In the genomic region with DNA sequence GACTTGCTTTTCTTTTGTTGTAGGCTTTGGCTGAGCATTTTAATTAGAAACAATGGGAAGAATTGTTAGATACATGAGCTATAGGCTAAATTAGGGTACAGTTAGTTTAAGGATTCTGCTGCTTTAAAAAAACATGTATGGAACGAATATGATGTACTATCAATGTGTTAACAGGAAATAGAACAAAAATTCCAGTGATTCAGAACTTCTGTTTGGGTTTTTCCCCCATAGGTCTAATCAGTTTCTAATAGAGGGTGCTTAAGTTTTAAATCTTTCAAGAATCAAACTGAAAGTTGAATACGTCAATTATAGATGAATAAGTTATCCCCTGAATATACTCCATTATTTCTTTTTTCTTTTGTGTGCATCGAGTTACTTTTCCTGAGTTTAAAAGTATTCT, we compare ENCODE assay signal across 9 cellular contexts. TPM values are rescaled to one million over a fixed set of nuclear protein-coding genes. Genes with fewer than 3 reads are reported as not detected.
DNase-seq lines count a peak whose midpoint lies in the region; ATAC-seq and TF ChIP-seq lines count a peak whose summit lies in the region.
"Had no signal": no experiment of that assay in that cellular context is flagged by ENCODE, and none has a peak within 500 bp of the region (broad histone marks: within the 10 kb centered on the region; RNA-seq: fewer than 3 reads in every experiment).

No MANE protein-coding gene starts in this region.

- peaks cover 25% of the 10 kb centered on the region for H3K36me3 Mint-ChIP-seq in activated CD4-positive, alpha-beta T cell treated with anti-CD3 and anti-CD28 coated beads for 36 hours (ENCODE audit: low read depth)

- H3K27me3 ChIP-seq in adrenal gland: no peaks in the 10 kb centered on the region
- no peaks in the 10 kb centered on the region for H3K27me3 ChIP-seq in layer of hippocampus (ENCODE audit: control insufficient read depth, insufficient read depth, low read length)
- no peaks in the 10 kb centered on the region for H3K27me3 ChIP-seq in suprapubic skin

- TF ChIP-seq POLR2A in adrenal gland (IDR thresholded peaks at IDR 0.05): no peak
- no peak for TF ChIP-seq POLR2A in suprapubic skin (IDR thresholded peaks at IDR 0.05)

- no peak for TF ChIP-seq EP300 in suprapubic skin (IDR thresholded peaks at IDR 0.05)

- no peaks in the 10 kb centered on the region for H3K27me3 Mint-ChIP-seq in activated CD4-positive, alpha-beta T cell treated with anti-CD3 and anti-CD28 coated beads for 36 hours

- peaks cover 43% of the 10 kb centered on the region for H3K4me1 Mint-ChIP-seq in activated CD4-positive, alpha-beta T cell treated with anti-CD3 and anti-CD28 coated beads for 36 hours

- no peaks in the 10 kb centered on the region for H3K9me3 ChIP-seq in adrenal gland (replicated peaks in 1 of 3)
- no peaks in the 10 kb centered on the region for H3K9me3 ChIP-seq in suprapubic skin

- H3K36me3 ChIP-seq in adrenal gland (replicated peaks in 1 of 2) (no peaks in the 10 kb centered on the region), suprapubic skin (no peaks in the 10 kb centered on the region)

- POLR2A ChIA-PET in activated CD4-positive, alpha-beta T cell treated with anti-CD3 and anti-CD28 coated beads for 36 hours (lab: Charles Lee): interaction anchor here (1.1 kb wide), 1 partner anchor 101 kb away, joined by 4 read pairs; no protein-coding TSS in a partner anchor

- H3K27ac Mint-ChIP-seq in activated CD4-positive, alpha-beta T cell treated with anti-CD3 and anti-CD28 coated beads for 36 hours: peak overlapping the region; percentile 96

- H3K4me3 ChIP-seq in adrenal gland (peak overlapping the region in 2 of 4 donors; percentile 6 to 98), suprapubic skin (peak overlapping the region; percentile 94)

- no peak for DNase-seq in activated CD4-positive, alpha-beta T cell treated with anti-CD3 and anti-CD28 coated beads for 36 hours
- DNase-seq in activated CD4-positive, alpha-beta T cell treated with anti-CD3 and anti-CD28 coated beads, Interleukin-2, amount 50 U/mL, for 4 hours: no peak
- DNase-seq in adrenal gland (no peak), suprapubic skin (ENCODE audit: low spot score in 2 of 2) (no peak), inferior parietal cortex (ENCODE audit: extremely low spot score) (no peak), GM19240 (ENCODE audit: insufficient read length, low spot score) (no peak), Kasumi-1 (lab: John Stamatoyannopoulos, UW) (no peak)

- H3K27ac ChIP-seq in adrenal gland (peak overlapping the region in 3 of 5 donors; percentile 95 to 99 (median 95)), layer of hippocampus (ENCODE audit: low read depth, low read length) (peak overlapping the region; percentile 59), suprapubic skin (no peak overlapping the region)
- H3K27ac ChIP-seq: C4-2B had no signal

- no peaks in the 10 kb centered on the region for H3K9me3 Mint-ChIP-seq in activated CD4-positive, alpha-beta T cell treated with anti-CD3 and anti-CD28 coated beads for 36 hours (ENCODE audit: low read depth)

- H3K4me3 Mint-ChIP-seq in activated CD4-positive, alpha-beta T cell treated with anti-CD3 and anti-CD28 coated beads for 36 hours: peak overlapping the region; percentile 88

- peaks cover 16 to 56% of the 10 kb centered on the region in 2 donors for H3K4me1 ChIP-seq in adrenal gland (replicated peaks in 1 of 2)
- peaks cover 43% of the 10 kb centered on the region for H3K4me1 ChIP-seq in suprapubic skin

- ATAC-seq in activated CD4-positive, alpha-beta T cell treated with anti-CD3 and anti-CD28 coated beads for 36 hours: peak; percentile 12

- 8 to 12% (median 10%) methylated on average over 3 of the region's 3 CpGs for WGBS in adrenal gland, 4 donors
- whole genome bisulfite sequencing in suprapubic skin: 18% methylated on average over 3 of the region's 3 CpGs

- intact Hi-C loops in activated CD4-positive, alpha-beta T cell treated with anti-CD3 and anti-CD28 coated beads for 36 hours (cut with DNase I, micrococcal nuclease): loop anchor here (1.0 to 5.0 kb wide), 13 partner anchors 17 to 1278 kb away; a partner anchor contains a TSS
- intact Hi-C loops in adrenal gland (cut with DNase I): loop anchor here (10.0 kb wide), 2 partner anchors 105 to 235 kb away; no protein-coding TSS in a partner anchor

- CTCF ChIA-PET in activated CD4-positive, alpha-beta T cell treated with anti-CD3 and anti-CD28 coated beads for 36 hours (lab: Charles Lee): interaction anchor here (1.2 to 1.6 kb wide), 2 partner anchors 179 to 183 kb away, joined by 3 read pairs; no protein-coding TSS in a partner anchor

- TF ChIP-seq CTCF in adrenal gland (IDR thresholded peaks at IDR 0.05) (no peak), suprapubic skin (IDR thresholded peaks at IDR 0.05) (no peak)

RNA-seq across cellular contexts. Expression of a gene that starts 1.9 kb away (rescaled TPM):
- 10 to 100 TPM; 65.8 to 94.1 TPM for total RNA-seq in activated CD4-positive, alpha-beta T cell treated with anti-CD3 and anti-CD28 coated beads for 36 hours
- total RNA-seq in adrenal gland (10 to 100 TPM; 35.9 to 68.8 (median 49.4) TPM), suprapubic skin (10 to 100 TPM; 49.8 to 81.8 (median 74.1) TPM)
- 10 to 100 TPM; 10.8 to 59.4 (median 18.8) TPM for polyA plus RNA-seq in adrenal gland
